Comparison of ENCODE assay signal across 8 cellular contexts in genomic region chr17:42312285-42313130, GRCh38. TPM values are rescaled to one million over a fixed set of nuclear protein-coding genes. Genes with fewer than 3 reads are reported as not detected.
DNase-seq lines count a peak whose midpoint lies in the region; ATAC-seq and TF ChIP-seq lines count a peak whose summit lies in the region.

No MANE protein-coding gene starts in this region.

- CTCF ChIA-PET in HEK293 (lab: Yijun Ruan, JAX), result interaction anchor here (0.5 to 22.0 kb wide), 20 partner anchors 9 to 287 kb away, joined by 3 to 378 read pairs (median 4); partner anchors contain the start of genes CAVIN1 and STAT5A

- H3K4me1 Mint-ChIP-seq in activated T-cell treated with anti-CD3 and anti-CD28 coated beads, Interleukin-2, amount 50 U/mL, for 24 hours (ENCODE audit: low read depth), result peaks cover 86% of the 10 kb centered on the region

- POLR2A ChIA-PET in HEK293 (lab: Yijun Ruan, JAX), result interaction anchor here (0.5 to 1.8 kb wide), 7 partner anchors 11 to 207 kb away, joined by 3 to 6 read pairs (median 3); partner anchors contain the start of gene KAT2A

- H3K27me3 ChIP-seq in esophagus (ENCODE audit: control insufficient read depth in 1 of 2, insufficient read depth in 2 of 2, low read length in 2 of 2) (no peaks in the 10 kb centered on the region), muscle layer of duodenum (ENCODE audit: low read depth, low read length) (no peaks in the 10 kb centered on the region)

- H3K27me3 Mint-ChIP-seq in activated T-cell treated with anti-CD3 and anti-CD28 coated beads, Interleukin-2, amount 50 U/mL, for 24 hours, result no peaks in the 10 kb centered on the region

- no peak overlapping the region for H3K27ac ChIP-seq in HEK293 (ENCODE audit: extremely low read depth, low read depth, low read length)
- peak overlapping the region; percentile 62 to 86 for H3K27ac ChIP-seq in esophagus (ENCODE audit: low read depth in 2 of 2, low read length in 1 of 2)
- peak overlapping the region; percentile 65 for H3K27ac ChIP-seq in muscle layer of duodenum (ENCODE audit: low read length)

- peaks cover 11 to 35% of the 10 kb centered on the region in 2 experiments for H3K36me3 ChIP-seq in HEK293 (ENCODE audit: control insufficient read depth in 2 of 2, insufficient read depth in 1 of 2, low read length in 2 of 2)
- H3K36me3 ChIP-seq in esophagus (ENCODE audit: control insufficient read depth in 2 of 2, insufficient read depth in 2 of 2, low read length in 1 of 2), result peaks cover 12 to 22% of the 10 kb centered on the region in 2 donors
- H3K36me3 ChIP-seq in muscle layer of duodenum (ENCODE audit: control insufficient read depth in 1 of 2, insufficient read depth in 2 of 2, low read length in 2 of 2), result peaks cover 63 to 68% of the 10 kb centered on the region in 2 donors

- H3K4me3 ChIP-seq in HEK293 (ENCODE audit: low read depth, low read length), result no peak overlapping the region
- H3K4me3 ChIP-seq in esophagus (ENCODE audit: low read depth in 1 of 2, low read length in 2 of 2), result no peak overlapping the region
- peak overlapping the region in 1 of 2 donors; percentile 53 for H3K4me3 ChIP-seq in muscle layer of duodenum (ENCODE audit: low read depth in 1 of 2, low read length in 2 of 2)

- peaks cover 2% of the 10 kb centered on the region for H3K4me1 ChIP-seq in HEK293 (ENCODE audit: control insufficient read depth, insufficient read depth, low read length)
- H3K4me1 ChIP-seq in esophagus (ENCODE audit: control insufficient read depth in 2 of 2, insufficient read depth in 2 of 2, low read length in 1 of 2), result no peaks in the 10 kb centered on the region
- H3K4me1 ChIP-seq in muscle layer of duodenum (ENCODE audit: control insufficient read depth in 1 of 2, insufficient read depth in 2 of 2, low read length in 2 of 2), result peaks cover 16 to 42% of the 10 kb centered on the region in 2 donors

- H3K27ac Mint-ChIP-seq in activated T-cell treated with anti-CD3 and anti-CD28 coated beads, Interleukin-2, amount 50 U/mL, for 24 hours, result peak overlapping the region; percentile 96

- no peaks in the 10 kb centered on the region for H3K9me3 Mint-ChIP-seq in activated T-cell treated with anti-CD3 and anti-CD28 coated beads, Interleukin-2, amount 50 U/mL, for 24 hours

- DNase-seq in COR-L47 (lab: John Stamatoyannopoulos, UW) (peak; percentile 93), NCI-H82 treated with DMSO at 0.1 percent for 48 hours (lab: John Stamatoyannopoulos, UW; ENCODE audit: unreplicated experiment) (peak; percentile 62)
- DNase-seq in activated T-cell treated with anti-CD3 and anti-CD28 coated beads, Interleukin-2, amount 50 U/mL, for 24 hours, result peak; percentile 87
- DNase-seq in stimulated activated CD8-positive, alpha-beta memory T cell treated with anti-CD3 and anti-CD28 coated beads, Interleukin-7, amount 100 ng/mL, for 48 hours (ENCODE audit: extremely low read depth in 1 of 2, low read depth in 1 of 2), result peak; percentile 65 to 75

- peaks cover 98% of the 10 kb centered on the region for H3K36me3 Mint-ChIP-seq in activated T-cell treated with anti-CD3 and anti-CD28 coated beads, Interleukin-2, amount 50 U/mL, for 24 hours (ENCODE audit: low read depth)

- no peaks in the 10 kb centered on the region for H3K9me3 ChIP-seq in HEK293 (ENCODE audit: control insufficient read depth, insufficient read depth, low read depth, low read length)
- H3K9me3 ChIP-seq in esophagus (ENCODE audit: control insufficient read depth in 2 of 2, insufficient read depth in 1 of 2, low read depth in 1 of 2, low read length in 1 of 2), result no peaks in the 10 kb centered on the region
- H3K9me3 ChIP-seq in muscle layer of duodenum (ENCODE audit: control insufficient read depth in 1 of 2, low read length in 2 of 2), result no peaks in the 10 kb centered on the region

- 20 to 25% methylated on average over 53 to 54 of the region's 54 CpGs for WGBS in esophagus, 2 donors

- peak; percentile 58 for TF ChIP-seq CTCF in HEK293 (tag by site-specific recombination; IDR thresholded peaks at IDR 0.05)

- H3K4me3 Mint-ChIP-seq in activated T-cell treated with anti-CD3 and anti-CD28 coated beads, Interleukin-2, amount 50 U/mL, for 24 hours, result peak overlapping the region; percentile 71

- no peak for ATAC-seq in HG03342 (IDR thresholded peaks at IDR 0.05; ENCODE audit: unreplicated experiment)

TF ChIP-seq in HEK293, 187 proteins besides CTCF, POLR2A, EP300 and RAD21 (continues in another document):
- TF ChIP-seq ZNF670 (tag by site-specific recombination; IDR thresholded peaks at IDR 0.05; ENCODE audit: low read depth) (no peak), SP2 (tag by site-specific recombination; IDR thresholded peaks at IDR 0.05) (no peak), ZBTB10 (tag by site-specific recombination; IDR thresholded peaks at IDR 0.05) (no peak), REST (tag by site-specific recombination; IDR thresholded peaks at IDR 0.05) (no peak), ZNF335 (tag by site-specific recombination; conservative IDR thresholded peaks at IDR 0.05) (0 out of 2 replicates have a peak, but pooled peaks have one; percentile 25), ZBTB21 (tag by site-specific recombination; IDR thresholded peaks at IDR 0.05) (no peak), ZNF394 (tag by site-specific recombination; IDR thresholded peaks at IDR 0.05; ENCODE audit: borderline replicate concordance) (peak; percentile 91; the same call in 1 of the 2 replicates), SP3 (tag by site-specific recombination; IDR thresholded peaks at IDR 0.05) (no peak), ZFHX2 (tag by site-specific recombination; conservative IDR thresholded peaks at IDR 0.05) (peak; percentile 72), KLF1 (tag by site-specific recombination; IDR thresholded peaks at IDR 0.05) (no peak), ZNF202 (tag by site-specific recombination; IDR thresholded peaks at IDR 0.05; ENCODE audit: borderline replicate concordance) (no peak), ZBTB48 (tag by site-specific recombination; IDR thresholded peaks at IDR 0.05) (peak; percentile 58; the same call in 1 of the 2 replicates), ZSCAN5A (tag by site-specific recombination; IDR thresholded peaks at IDR 0.05) (no peak), ZNF521 (tag by site-specific recombination; IDR thresholded peaks at IDR 0.05) (no peak), EGR2 (tag by site-specific recombination; IDR thresholded peaks at IDR 0.05; ENCODE audit: low read depth) (peak; percentile 25; the same call in 1 of the 2 replicates), SETDB1 (IDR thresholded peaks at IDR 0.05; ENCODE audit: insufficient read length, low read length) (no peak), GLIS1 (tag by site-specific recombination; IDR thresholded peaks at IDR 0.05) (peak; percentile 70)

RNA-seq across cellular contexts. Expression of gene STAT5A, which starts 24.2 kb away (rescaled TPM):
- polyA plus RNA-seq in esophagus, result 1 to 10 TPM; 4.7 to 6.3 TPM

RNA-seq across cellular contexts. Expression of gene STAT5B, which starts 36.3 kb away (rescaled TPM):
- polyA plus RNA-seq in esophagus, result 10 to 100 TPM; 14.0 to 14.4 TPM
